9 cellular contexts compared by ENCODE assay signal in genomic region chr21:45640888-45641479, GRCh38. TPM values are rescaled to one million over a fixed set of nuclear protein-coding genes. Genes with fewer than 3 reads are reported as not detected.
DNase-seq lines count a peak whose midpoint lies in the region; ATAC-seq and TF ChIP-seq lines count a peak whose summit lies in the region.
"Had no signal": no experiment of that assay in that cellular context is flagged by ENCODE, and none has a peak within 500 bp of the region (broad histone marks: within the 10 kb centered on the region; RNA-seq: fewer than 3 reads in every experiment).

No MANE protein-coding gene starts in this region.

- peak overlapping the region; percentile 63 to 90 (median 78) for H3K4me3 Mint-ChIP-seq in IgD-negative memory B cell
- peak overlapping the region; percentile 56 to 67 (median 65) for H3K4me3 Mint-ChIP-seq in nephron

- peak; percentile 44 for TF ChIP-seq CTCF in choroid plexus epithelial cell (conservative IDR thresholded peaks at IDR 0.05; ENCODE audit: low read depth, low read length)
- no peak for TF ChIP-seq CTCF in nephron (IDR thresholded peaks at IDR 0.05; ENCODE audit: unreplicated experiment in 3 of 3)

- H3K27me3 ChIP-seq in HAP-1 (ENCODE audit: low read depth) = no peaks in the 10 kb centered on the region
- H3K27me3 ChIP-seq: pancreas had no signal

- peak overlapping the region in 2 of 3 donors; percentile 71 to 80 for H3K27ac Mint-ChIP-seq in IgD-negative memory B cell
- no peak overlapping the region for H3K27ac Mint-ChIP-seq in nephron

- ATAC-seq in HG02610 (IDR thresholded peaks at IDR 0.05; ENCODE audit: unreplicated experiment) = no peak
- ATAC-seq: pancreas had no signal

- no peak overlapping the region for H3K4me3 ChIP-seq in choroid plexus epithelial cell (ENCODE audit: low read depth, low read length)
- no peak overlapping the region for H3K4me3 ChIP-seq in HAP-1
- H3K4me3 ChIP-seq: pancreas had no signal

- in situ Hi-C loops in HAP-1 (cut with MboI; ENCODE audit: low sequenced_read_pairs) = loop anchor here (5.0 to 25.0 kb wide), 2 partner anchors 84 to 1304 kb away; partner anchors contain the start of gene CFAP410

- H3K27me3 Mint-ChIP-seq in IgD-negative memory B cell = peaks cover 3% of the 10 kb centered on the region
- peaks cover 33% of the 10 kb centered on the region for H3K27me3 Mint-ChIP-seq in nephron (ENCODE audit: low read depth)

- H3K9me3 ChIP-seq in HAP-1 = no peaks in the 10 kb centered on the region
- H3K9me3 ChIP-seq: pancreas had no signal

- DNase-seq in NCI-H146 (lab: John Stamatoyannopoulos, UW) = peak; percentile 16
- no peak for DNase-seq in NCI-H146 treated with DMSO at 0.1 percent for 48 hours (lab: John Stamatoyannopoulos, UW; ENCODE audit: unreplicated experiment)
- peak; percentile 81 for DNase-seq in choroid plexus epithelial cell (ENCODE audit: low read depth)
- DNase-seq in epidermal melanocyte (ENCODE audit: insufficient read length, low spot score) = no peak
- no peak for DNase-seq in HAP-1 (ENCODE audit: low spot score in 2 of 2)

- H3K36me3 ChIP-seq in HAP-1 (replicated peaks) = no peaks in the 10 kb centered on the region
- H3K36me3 ChIP-seq: pancreas had no signal

- H3K36me3 Mint-ChIP-seq in IgD-negative memory B cell (no peaks in the 10 kb centered on the region), nephron (ENCODE audit: low read depth) (no peaks in the 10 kb centered on the region)

- H3K4me1 Mint-ChIP-seq in IgD-negative memory B cell (peaks cover 16 to 35% (median 31%) of the 10 kb centered on the region in 3 donors), nephron (peaks cover 5% of the 10 kb centered on the region)

- no peaks in the 10 kb centered on the region for H3K9me3 Mint-ChIP-seq in IgD-negative memory B cell
- peaks cover 3% of the 10 kb centered on the region for H3K9me3 Mint-ChIP-seq in nephron

- H3K4me1 ChIP-seq in HAP-1 = peaks cover 4% of the 10 kb centered on the region; the same call in 1 of the 2 replicates
- H3K4me1 ChIP-seq: pancreas had no signal

RNA-seq across cellular contexts. Expression of gene PCBP3, which starts 2.5 kb away (rescaled TPM):
- polyA plus RNA-seq in IgD-negative memory B cell = 1.4 TPM

Comparison
In these comparisons a context has a peak if more than half of its experiments do, and no peak if none do; other contexts are left out.
1. DNase-seq: peak in NCI-H146 (single experiment) and choroid plexus epithelial cell (single experiment); none in NCI-H146 treated with DMSO at 0.1 percent for 48 hours (single experiment), epidermal melanocyte (single experiment) and HAP-1 (0 of 2).
2. H3K27ac Mint-ChIP-seq: peak in IgD-negative memory B cell (2 of 3); none in nephron (0 of 3).